1 cellular context compared by ENCODE assay signal in the genomic region with DNA sequence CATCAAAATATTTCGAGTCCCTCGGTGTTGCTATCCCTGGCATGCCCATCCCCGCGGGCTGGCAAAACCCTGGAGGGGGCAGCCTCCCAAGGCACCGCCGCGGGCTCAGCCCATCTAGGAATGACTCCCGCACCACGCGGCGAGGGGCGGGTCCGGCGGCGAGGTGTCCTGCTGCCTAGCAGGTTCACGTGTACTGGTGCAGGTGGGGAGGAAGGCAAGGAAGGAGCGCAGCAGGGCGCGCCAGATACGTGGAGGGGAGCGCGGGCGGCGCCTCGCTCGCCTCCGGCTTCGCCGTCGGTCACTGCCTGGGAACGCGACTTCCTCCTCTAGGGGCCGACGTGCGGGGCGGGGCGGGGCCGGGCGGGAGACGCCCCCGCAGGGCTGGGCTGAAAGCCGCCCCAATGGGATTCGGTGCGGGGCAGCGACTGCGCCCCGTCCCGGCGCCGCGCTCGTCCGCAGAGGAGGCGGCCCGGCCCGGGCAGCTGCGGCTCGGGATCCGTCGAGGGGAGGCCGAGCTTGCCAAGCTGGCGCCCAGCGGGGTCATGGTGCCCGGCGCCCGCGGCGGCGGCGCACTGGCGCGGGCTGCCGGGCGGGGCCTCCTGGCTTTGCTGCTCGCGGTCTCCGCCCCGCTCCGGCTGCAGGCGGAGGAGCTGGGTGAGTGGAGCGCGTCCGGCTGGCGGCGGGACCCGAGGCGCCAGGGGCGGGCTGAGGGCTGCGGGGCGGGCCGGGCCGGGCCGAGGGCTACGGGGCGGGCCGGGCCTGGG.
A peak's percentile ranks its signal among the peaks of the same experiment; 100 is the strongest.
TF ChIP-seq lines count a peak whose summit lies in the region.

TSS of gene DCBLD1 (plus strand) at position 435 of the 764 bp plus-strand sequence. CDS start at position 543, 108 bp downstream.

TF ChIP-seq in HEK293, 187 proteins besides CTCF, POLR2A, EP300 and RAD21 (continued from another document and continues in another):
- TF ChIP-seq, protein P1, sequence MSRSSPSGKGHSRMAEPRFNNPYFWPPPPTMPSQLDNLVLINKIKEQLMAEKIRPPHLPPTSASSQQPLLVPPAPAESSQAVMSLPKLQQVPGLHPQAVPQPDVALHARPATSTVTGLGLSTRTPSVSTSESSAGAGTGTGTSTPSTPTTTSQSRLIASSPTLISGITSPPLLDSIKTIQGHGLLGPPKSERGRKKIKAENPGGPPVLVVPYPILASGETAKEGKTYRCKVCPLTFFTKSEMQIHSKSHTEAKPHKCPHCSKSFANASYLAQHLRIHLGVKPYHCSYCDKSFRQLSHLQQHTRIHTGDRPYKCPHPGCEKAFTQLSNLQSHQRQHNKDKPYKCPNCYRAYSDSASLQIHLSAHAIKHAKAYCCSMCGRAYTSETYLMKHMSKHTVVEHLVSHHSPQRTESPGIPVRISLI (tag by site-specific recombination; IDR thresholded peaks at IDR 0.05) = no peak
- TF ChIP-seq HOXA7 (CRISPR knock-in tag; IDR thresholded peaks at IDR 0.05; ENCODE audit: borderline replicate concordance) = no peak
- TF ChIP-seq EGR2 (tag by site-specific recombination; IDR thresholded peaks at IDR 0.05; ENCODE audit: low read depth) = peak; percentile 51
- no peak for TF ChIP-seq ZNF549 (tag by site-specific recombination; IDR thresholded peaks at IDR 0.05)
- no peak for TF ChIP-seq ZNF514 (tag by site-specific recombination; IDR thresholded peaks at IDR 0.05)
- no peak for TF ChIP-seq ZNF239 (tag by site-specific recombination; IDR thresholded peaks at IDR 0.05)
- TF ChIP-seq, protein P2, sequence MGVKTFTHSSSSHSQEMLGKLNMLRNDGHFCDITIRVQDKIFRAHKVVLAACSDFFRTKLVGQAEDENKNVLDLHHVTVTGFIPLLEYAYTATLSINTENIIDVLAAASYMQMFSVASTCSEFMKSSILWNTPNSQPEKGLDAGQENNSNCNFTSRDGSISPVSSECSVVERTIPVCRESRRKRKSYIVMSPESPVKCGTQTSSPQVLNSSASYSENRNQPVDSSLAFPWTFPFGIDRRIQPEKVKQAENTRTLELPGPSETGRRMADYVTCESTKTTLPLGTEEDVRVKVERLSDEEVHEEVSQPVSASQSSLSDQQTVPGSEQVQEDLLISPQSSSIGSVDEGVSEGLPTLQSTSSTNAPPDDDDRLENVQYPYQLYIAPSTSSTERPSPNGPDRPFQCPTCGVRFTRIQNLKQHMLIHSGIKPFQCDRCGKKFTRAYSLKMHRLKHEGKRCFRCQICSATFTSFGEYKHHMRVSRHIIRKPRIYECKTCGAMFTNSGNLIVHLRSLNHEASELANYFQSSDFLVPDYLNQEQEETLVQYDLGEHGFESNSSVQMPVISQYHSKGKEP (tag by site-specific recombination; IDR thresholded peaks at IDR 0.05) = no peak
- no peak for TF ChIP-seq ZNF140 (tag by site-specific recombination; IDR thresholded peaks at IDR 0.05)
- TF ChIP-seq, protein P3, sequence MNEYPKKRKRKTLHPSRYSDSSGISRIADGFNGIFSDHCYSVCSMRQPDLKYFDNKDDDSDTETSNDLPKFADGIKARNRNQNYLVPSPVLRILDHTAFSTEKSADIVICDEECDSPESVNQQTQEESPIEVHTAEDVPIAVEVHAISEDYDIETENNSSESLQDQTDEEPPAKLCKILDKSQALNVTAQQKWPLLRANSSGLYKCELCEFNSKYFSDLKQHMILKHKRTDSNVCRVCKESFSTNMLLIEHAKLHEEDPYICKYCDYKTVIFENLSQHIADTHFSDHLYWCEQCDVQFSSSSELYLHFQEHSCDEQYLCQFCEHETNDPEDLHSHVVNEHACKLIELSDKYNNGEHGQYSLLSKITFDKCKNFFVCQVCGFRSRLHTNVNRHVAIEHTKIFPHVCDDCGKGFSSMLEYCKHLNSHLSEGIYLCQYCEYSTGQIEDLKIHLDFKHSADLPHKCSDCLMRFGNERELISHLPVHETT (tag by site-specific recombination; IDR thresholded peaks at IDR 0.05) = no peak
- TF ChIP-seq, protein P4, sequence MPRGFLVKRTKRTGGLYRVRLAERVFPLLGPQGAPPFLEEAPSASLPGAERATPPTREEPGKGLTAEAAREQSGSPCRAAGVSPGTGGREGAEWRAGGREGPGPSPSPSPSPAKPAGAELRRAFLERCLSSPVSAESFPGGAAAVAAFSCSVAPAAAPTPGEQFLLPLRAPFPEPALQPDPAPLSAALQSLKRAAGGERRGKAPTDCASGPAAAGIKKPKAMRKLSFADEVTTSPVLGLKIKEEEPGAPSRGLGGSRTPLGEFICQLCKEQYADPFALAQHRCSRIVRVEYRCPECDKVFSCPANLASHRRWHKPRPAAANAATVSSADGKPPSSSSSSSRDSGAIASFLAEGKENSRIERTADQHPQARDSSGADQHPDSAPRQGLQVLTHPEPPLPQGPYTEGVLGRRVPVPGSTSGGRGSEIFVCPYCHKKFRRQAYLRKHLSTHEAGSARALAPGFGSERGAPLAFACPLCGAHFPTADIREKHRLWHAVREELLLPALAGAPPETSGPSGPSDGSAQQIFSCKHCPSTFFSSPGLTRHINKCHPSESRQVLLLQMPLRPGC (tag by site-specific recombination; IDR thresholded peaks at IDR 0.05) = no peak
- TF ChIP-seq ZNF544 (tag by site-specific recombination; IDR thresholded peaks at IDR 0.05) = no peak
- TF ChIP-seq ZNF138 (tag by site-specific recombination; IDR thresholded peaks at IDR 0.05; ENCODE audit: borderline replicate concordance) = no peak
- no peak for TF ChIP-seq ZNF280D (tag by site-specific recombination; IDR thresholded peaks at IDR 0.05)
- TF ChIP-seq ZNF155 (tag by site-specific recombination; IDR thresholded peaks at IDR 0.05) = no peak
- peak; percentile 64; the same call in 1 of the 2 replicates for TF ChIP-seq ZNF561 (tag by site-specific recombination; IDR thresholded peaks at IDR 0.05; ENCODE audit: borderline replicate concordance)
- no peak for TF ChIP-seq ZBTB6 (tag by site-specific recombination; IDR thresholded peaks at IDR 0.05)
- no peak for TF ChIP-seq ZNF768 (tag by site-specific recombination; IDR thresholded peaks at IDR 0.05)
- no peak for TF ChIP-seq ZFP41 (tag by site-specific recombination; IDR thresholded peaks at IDR 0.05; ENCODE audit: borderline replicate concordance)
- no peak for TF ChIP-seq ZNF548 (tag by site-specific recombination; IDR thresholded peaks at IDR 0.05)
- no peak for TF ChIP-seq ZNF518A (tag by site-specific recombination; conservative IDR thresholded peaks at IDR 0.05; ENCODE audit: low read depth)
- peak; percentile 17; the same call in 1 of the 2 replicates for TF ChIP-seq ZNF10 (tag by site-specific recombination; IDR thresholded peaks at IDR 0.05)
- TF ChIP-seq ZSCAN16 (tag by site-specific recombination; IDR thresholded peaks at IDR 0.05) = no peak
- TF ChIP-seq HOXD13 (CRISPR knock-in tag; IDR thresholded peaks at IDR 0.05; ENCODE audit: borderline replicate concordance) = no peak
- TF ChIP-seq SP7 (tag by site-specific recombination; IDR thresholded peaks at IDR 0.05) = peak; percentile 64; the same call in 1 of the 2 replicates
- TF ChIP-seq, protein P5, sequence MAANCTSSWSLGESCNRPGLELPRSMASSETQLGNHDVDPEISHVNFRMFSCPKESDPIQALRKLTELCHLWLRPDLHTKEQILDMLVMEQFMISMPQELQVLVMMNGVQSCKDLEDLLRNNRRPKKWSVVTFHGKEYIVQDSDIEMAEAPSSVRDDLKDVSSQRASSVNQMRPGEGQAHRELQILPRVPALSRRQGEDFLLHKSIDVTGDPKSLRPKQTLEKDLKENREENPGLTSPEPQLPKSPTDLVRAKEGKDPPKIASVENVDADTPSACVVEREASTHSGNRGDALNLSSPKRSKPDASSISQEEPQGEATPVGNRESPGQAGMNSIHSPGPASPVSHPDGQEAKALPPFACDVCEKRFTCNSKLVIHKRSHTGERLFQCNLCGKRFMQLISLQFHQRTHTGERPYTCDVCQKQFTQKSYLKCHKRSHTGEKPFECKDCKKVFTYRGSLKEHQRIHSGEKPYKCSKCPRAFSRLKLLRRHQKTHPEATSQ (tag by site-specific recombination; IDR thresholded peaks at IDR 0.05) = no peak
- TF ChIP-seq PBX3 (CRISPR knock-in tag; IDR thresholded peaks at IDR 0.05) = no peak
- no peak for TF ChIP-seq ZSCAN18 (tag by site-specific recombination; IDR thresholded peaks at IDR 0.05)
- TF ChIP-seq ZNF416 (tag by site-specific recombination; IDR thresholded peaks at IDR 0.05) = no peak
- no peak for TF ChIP-seq ZNF629 (tag by site-specific recombination; IDR thresholded peaks at IDR 0.05)
